Comparison of ENCODE assay signal across 12 cellular contexts in the genomic region with DNA sequence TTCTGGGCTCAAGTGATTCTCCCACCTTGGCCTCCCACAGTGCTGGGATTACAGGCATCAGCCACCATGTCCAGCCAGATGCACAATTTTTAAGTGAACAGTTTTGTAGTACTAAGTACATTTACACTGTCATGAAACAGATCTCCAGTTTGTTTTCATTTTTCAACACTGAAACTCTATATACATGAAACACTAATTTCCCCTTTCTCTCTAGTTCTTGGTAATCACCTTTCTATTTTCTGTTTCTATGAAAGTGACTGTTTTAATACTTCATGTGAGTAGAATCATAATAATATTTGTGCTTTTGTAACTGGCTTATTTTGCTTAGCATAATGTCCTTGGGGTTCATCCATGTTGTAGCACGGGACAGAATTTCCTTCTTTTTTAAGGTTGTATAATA.
DNase-seq lines count a peak whose midpoint lies in the region; ATAC-seq and TF ChIP-seq lines count a peak whose summit lies in the region.
"Had no signal": no experiment of that assay in that cellular context is flagged by ENCODE, and none has a peak within 500 bp of the region (broad histone marks: within the 10 kb centered on the region; RNA-seq: fewer than 3 reads in every experiment).

No MANE protein-coding gene starts in this region.

- no peak overlapping the region for H3K4me3 ChIP-seq in upper lobe of right lung

- no peaks in the 10 kb centered on the region for H3K27me3 Mint-ChIP-seq in naive thymus-derived CD8-positive, alpha-beta T cell
- no peaks in the 10 kb centered on the region for H3K27me3 Mint-ChIP-seq in endothelial cell (ENCODE audit: unreplicated experiment)

- peaks cover 0 to 4% (median 0%) of the 10 kb centered on the region in 4 donors for H3K4me1 Mint-ChIP-seq in naive thymus-derived CD8-positive, alpha-beta T cell
- H3K4me1 Mint-ChIP-seq in endothelial cell (ENCODE audit: unreplicated experiment), result no peaks in the 10 kb centered on the region
- H3K4me1 Mint-ChIP-seq: CD14-positive monocyte had no signal

- no peaks in the 10 kb centered on the region for H3K4me1 ChIP-seq in upper lobe of right lung

- H3K9me3 ChIP-seq in upper lobe of right lung, result no peaks in the 10 kb centered on the region

- peak overlapping the region in 2 of 10 donors; percentile 4 to 18 for H3K27ac Mint-ChIP-seq in naive thymus-derived CD8-positive, alpha-beta T cell
- no peak overlapping the region for H3K27ac Mint-ChIP-seq in endothelial cell (ENCODE audit: unreplicated experiment)
- H3K27ac Mint-ChIP-seq: CD14-positive monocyte had no signal

- H3K27me3 ChIP-seq in upper lobe of right lung, result no peaks in the 10 kb centered on the region

- H3K36me3 ChIP-seq in upper lobe of right lung, result peaks cover 9% of the 10 kb centered on the region

- POLR2A ChIA-PET in naive thymus-derived CD8-positive, alpha-beta T cell (lab: Charles Lee), result no interaction called here

- DNase-seq in HuH-7 (ENCODE audit: low spot score) (no peak), upper lobe of right lung (no peak), endothelial cell (ENCODE audit: low spot score) (no peak)
- no peak for DNase-seq in naive thymus-derived CD8-positive, alpha-beta T cell
- DNase-seq: hippocampal formation, NCI-H2029 treated with DMSO at 0.1 percent for 48 hours had no signal

- intact Hi-C loops in upper lobe of right lung (cut with DNase I), result no loop called here

- no peak overlapping the region for H3K27ac ChIP-seq in upper lobe of right lung
- H3K27ac ChIP-seq: VCaP had no signal

- no peak overlapping the region for H3K4me3 Mint-ChIP-seq in naive thymus-derived CD8-positive, alpha-beta T cell
- H3K4me3 Mint-ChIP-seq in endothelial cell (ENCODE audit: unreplicated experiment), result no peak overlapping the region
- H3K4me3 Mint-ChIP-seq: CD14-positive monocyte had no signal

- peaks cover 14 to 63% (median 48%) of the 10 kb centered on the region in 3 donors for H3K36me3 Mint-ChIP-seq in naive thymus-derived CD8-positive, alpha-beta T cell
- no peaks in the 10 kb centered on the region for H3K36me3 Mint-ChIP-seq in endothelial cell (ENCODE audit: low read depth, unreplicated experiment)

- H3K9me3 Mint-ChIP-seq in naive thymus-derived CD8-positive, alpha-beta T cell, result no peaks in the 10 kb centered on the region
- H3K9me3 Mint-ChIP-seq in endothelial cell (ENCODE audit: unreplicated experiment), result no peaks in the 10 kb centered on the region

- ATAC-seq in GM18498 (IDR thresholded peaks at IDR 0.05; ENCODE audit: unreplicated experiment) (peak; percentile 91), GM19328 (IDR thresholded peaks at IDR 0.05; ENCODE audit: unreplicated experiment) (peak; percentile 75), HG02759 (IDR thresholded peaks at IDR 0.05; ENCODE audit: unreplicated experiment) (peak; percentile 82), HG03457 (IDR thresholded peaks at IDR 0.05; ENCODE audit: unreplicated experiment) (peak; percentile 80), upper lobe of right lung (no peak)
- no peak for ATAC-seq in naive thymus-derived CD8-positive, alpha-beta T cell

- TF ChIP-seq CTCF in upper lobe of right lung (IDR thresholded peaks at IDR 0.05) (no peak), endothelial cell (IDR thresholded peaks at IDR 0.05; ENCODE audit: unreplicated experiment) (no peak)

Comparison
In these comparisons a context has a peak if more than half of its experiments do, and no peak if none do; other contexts are left out.
1. ATAC-seq: peak in GM18498 (single experiment), GM19328 (single experiment), HG02759 (single experiment) and HG03457 (single experiment); none in upper lobe of right lung (single experiment) and naive thymus-derived CD8-positive, alpha-beta T cell (0 of 2).